9 cellular contexts compared by ENCODE assay signal in genomic region chr5:34497031-34497808, GRCh38.
DNase-seq lines count a peak whose midpoint lies in the region; ATAC-seq and TF ChIP-seq lines count a peak whose summit lies in the region.
"Had no signal": no experiment of that assay in that cellular context is flagged by ENCODE, and none has a peak within 500 bp of the region (broad histone marks: within the 10 kb centered on the region; RNA-seq: fewer than 3 reads in every experiment).

No MANE protein-coding gene starts in this region.

- H3K4me1 ChIP-seq in tibial artery, result peaks cover 0 to 64% (median 40%) of the 10 kb centered on the region in 4 donors

- H3K36me3 ChIP-seq in tibial artery, result no peaks in the 10 kb centered on the region

- peak; percentile 6 for DNase-seq in NCI-H2029 (lab: John Stamatoyannopoulos, UW)
- peak; percentile 26 to 44 for DNase-seq in cardiac fibroblast (ENCODE audit: low read depth in 2 of 2)
- no peak for DNase-seq in mesothelial cell of epicardium (ENCODE audit: low spot score in 2 of 2, unreplicated experiment in 2 of 2)
- DNase-seq in tibial artery, result peak; percentile 84 to 91
- DNase-seq in GF-D8 (lab: John Stamatoyannopoulos, UW), result no peak
- no peak for DNase-seq in stimulated activated CD4-positive, alpha-beta T cell treated with anti-CD3 and anti-CD28 coated beads, Interleukin-2, amount 100 ng/mL, for 48 hours
- DNase-seq: DMS53; effector CD4-positive, alpha-beta T cell had no signal

- no peaks in the 10 kb centered on the region for H3K36me3 Mint-ChIP-seq in mesothelial cell of epicardium

- ATAC-seq in GM19328 (IDR thresholded peaks at IDR 0.05; ENCODE audit: unreplicated experiment), result no peak

- H3K4me1 Mint-ChIP-seq in mesothelial cell of epicardium, result peaks cover 57% of the 10 kb centered on the region

- no peaks in the 10 kb centered on the region for H3K9me3 ChIP-seq in tibial artery

- peak overlapping the region; percentile 86 for H3K27ac Mint-ChIP-seq in mesothelial cell of epicardium

- H3K27ac ChIP-seq in tibial artery, result peak overlapping the region; percentile 72 to 81

- no peaks in the 10 kb centered on the region for H3K27me3 ChIP-seq in tibial artery

- intact Hi-C loops in tibial artery (cut with DNase I; ENCODE audit: low total_unique reads), result no loop called here

- no peak overlapping the region for H3K4me3 ChIP-seq in cardiac fibroblast (replicated peaks in 1 of 2; ENCODE audit: low read depth in 2 of 2, low read length in 2 of 2)
- peak overlapping the region in 1 of 2 donors; percentile 6 for H3K4me3 ChIP-seq in tibial artery

- no peak overlapping the region for H3K4me3 Mint-ChIP-seq in mesothelial cell of epicardium

- peaks cover 4% of the 10 kb centered on the region for H3K9me3 Mint-ChIP-seq in mesothelial cell of epicardium

- H3K27me3 Mint-ChIP-seq in mesothelial cell of epicardium (ENCODE audit: low read depth), result no peaks in the 10 kb centered on the region

- TF ChIP-seq CTCF in cardiac fibroblast (IDR thresholded peaks at IDR 0.05; ENCODE audit: low read depth, low read length) (no peak), mesothelial cell of epicardium (IDR thresholded peaks at IDR 0.05; ENCODE audit: unreplicated experiment) (no peak), tibial artery (IDR thresholded peaks at IDR 0.05) (no peak)

Comparison
In these comparisons a context has a peak if more than half of its experiments do, and no peak if none do; other contexts are left out.
1. DNase-seq: peak in NCI-H2029 (single experiment), cardiac fibroblast (2 of 2) and tibial artery (2 of 2); none in mesothelial cell of epicardium (0 of 2), GF-D8 (single experiment) and stimulated activated CD4-positive, alpha-beta T cell treated with anti-CD3 and anti-CD28 coated beads, Interleukin-2, amount 100 ng/mL, for 48 hours (0 of 2).